In the genomic region with DNA sequence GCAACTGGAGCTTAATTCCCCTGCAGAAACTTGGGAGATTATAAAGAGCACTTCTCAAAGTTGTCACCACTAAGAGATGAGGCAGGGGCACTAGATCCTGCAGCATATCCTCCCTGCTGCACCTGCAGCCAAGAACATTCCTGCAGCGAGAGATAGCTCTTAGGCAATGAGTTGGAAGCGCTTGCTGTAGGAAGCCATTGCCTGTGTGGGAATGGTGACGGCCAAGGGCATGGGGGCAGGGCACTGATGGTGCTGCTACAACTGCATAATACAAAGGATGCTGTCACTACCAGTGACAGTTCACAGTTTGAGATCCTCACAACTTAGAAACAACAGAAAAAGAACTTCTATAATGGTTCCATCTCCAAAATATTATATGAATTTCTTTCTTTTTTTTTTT, we compare ENCODE assay signal across 18 cellular contexts.
A peak's percentile ranks its signal among the peaks of the same experiment; 100 is the strongest.
DNase-seq lines count a peak whose midpoint lies in the region; ATAC-seq and TF ChIP-seq lines count a peak whose summit lies in the region.
"Had no signal": no experiment of that assay in that cellular context is flagged by ENCODE, and none has a peak within 500 bp of the region (broad histone marks: within the 10 kb centered on the region; RNA-seq: fewer than 3 reads in every experiment).

No MANE protein-coding gene starts in this region.

- H3K27ac ChIP-seq in A673 (ENCODE audit: low read depth, low read length, poor library complexity, severe bottlenecking) (peak overlapping the region; percentile 51), SK-N-MC (peak overlapping the region; percentile 79), left ventricle myocardium inferior (replicated peaks) (peak overlapping the region; percentile 71)
- H3K27ac ChIP-seq: A549; BLaER1 treated with 17β-estradiol and CSF1 and Interleukin-3, amounts not matched to agents 10 nM and 100 nM had no signal

- H3K4me3 ChIP-seq in A673 (ENCODE audit: low read depth, low read length, poor library complexity, severe bottlenecking) (no peak overlapping the region), SK-N-MC (peak overlapping the region; percentile 61), left ventricle myocardium inferior (no peak overlapping the region)
- H3K4me3 ChIP-seq: A549; BLaER1 treated with 17β-estradiol and CSF1 and Interleukin-3, amounts not matched to agents 10 nM and 100 nM had no signal

- CTCF ChIA-PET in A673 (lab: Charles Lee): interaction anchor here (2.5 kb wide), 1 partner anchor 11 kb away, joined by 10 read pairs; no protein-coding TSS in a partner anchor

- H3K27ac Mint-ChIP-seq in progenitor cell of endocrine pancreas: no peak overlapping the region

- no peaks in the 10 kb centered on the region for H3K9me3 ChIP-seq in A673 (ENCODE audit: low read depth, low read length, poor library complexity, severe bottlenecking)
- H3K9me3 ChIP-seq in SK-N-MC (ENCODE audit: low read depth, low read length): no peaks in the 10 kb centered on the region
- no peaks in the 10 kb centered on the region for H3K9me3 ChIP-seq in left ventricle myocardium inferior (replicated peaks)
- H3K9me3 ChIP-seq: A549; BLaER1 treated with 17β-estradiol and CSF1 and Interleukin-3, amounts not matched to agents 10 nM and 100 nM had no signal

- H3K4me3 Mint-ChIP-seq in progenitor cell of endocrine pancreas (ENCODE audit: low read depth): no peak overlapping the region
- H3K4me3 Mint-ChIP-seq: CD8-positive, alpha-beta T cell had no signal

- no TSS peak for BruUV-seq in A673 (replicated peaks; lab: Mats Ljungman, UMichigan)

- H3K27me3 Mint-ChIP-seq in progenitor cell of endocrine pancreas: no peaks in the 10 kb centered on the region

- H3K27me3 ChIP-seq in A673 (replicated peaks; ENCODE audit: insufficient read depth, low read depth, low read length, poor library complexity): no peaks in the 10 kb centered on the region
- no peaks in the 10 kb centered on the region for H3K27me3 ChIP-seq in left ventricle myocardium inferior (ENCODE audit: low read depth)
- H3K27me3 ChIP-seq: BLaER1 treated with 17β-estradiol and CSF1 and Interleukin-3, amounts not matched to agents 10 nM and 100 nM had no signal

- peaks cover 2% of the 10 kb centered on the region for H3K4me1 Mint-ChIP-seq in progenitor cell of endocrine pancreas (ENCODE audit: low read depth)

- DNase-seq in A673 (ENCODE audit: low spot score) (no peak), SK-N-MC (ENCODE audit: low read depth, low spot score) (no peak), left ventricle myocardium inferior (peak; percentile 66), nucleus accumbens (lab: John Stamatoyannopoulos, UW) (peak in 33 of 56 donors; percentile 9 to 71 (median 33)), left colon (no peak), progenitor cell of endocrine pancreas (ENCODE audit: low spot score, unreplicated experiment) (no peak)
- DNase-seq: Calu3; CD8-positive, alpha-beta T cell; DMS53; KG1; NCI-H1105 treated with DMSO at 0.1 percent for 48 hours; NCI-H1694 treated with DMSO at 0.1 percent for 48 hours; NCI-H2107; NCI-H510A; NCI-H774 had no signal

- intact Hi-C loops in A673 (cut with micrococcal nuclease; ENCODE audit: unreplicated experiment) (no loop called here), left ventricle myocardium inferior (cut with micrococcal nuclease) (no loop called here), left colon (cut with DNase I, micrococcal nuclease) (no loop called here)

- peaks cover 3% of the 10 kb centered on the region for H3K36me3 Mint-ChIP-seq in progenitor cell of endocrine pancreas (ENCODE audit: insufficient read depth)

- H3K4me1 ChIP-seq in A673 (ENCODE audit: insufficient read depth, low read length, poor library complexity, severe bottlenecking) (peaks cover 20% of the 10 kb centered on the region), left ventricle myocardium inferior (peaks cover 31% of the 10 kb centered on the region)
- H3K4me1 ChIP-seq: A549 had no signal

- no peak overlapping the region for H3K9ac ChIP-seq in SK-N-MC (ENCODE audit: insufficient read length)
- H3K9ac ChIP-seq: BLaER1 treated with 17β-estradiol and CSF1 and Interleukin-3, amounts not matched to agents 10 nM and 100 nM had no signal

- POLR2A ChIA-PET in A673 (lab: Charles Lee; ENCODE audit: low non-redundant PET): interaction anchor here (0.6 kb wide), 1 partner anchor 370 kb away, joined by 10 read pairs; no protein-coding TSS in a partner anchor

- TF ChIP-seq CTCF in A673 (conservative IDR thresholded peaks at IDR 0.05; ENCODE audit: low read depth, low read length) (no peak), left ventricle myocardium inferior (IDR thresholded peaks at IDR 0.05; ENCODE audit: borderline replicate concordance) (no peak), progenitor cell of endocrine pancreas (IDR thresholded peaks at IDR 0.05; ENCODE audit: unreplicated experiment) (no peak)

- no peaks in the 10 kb centered on the region for H3K36me3 ChIP-seq in A673 (ENCODE audit: insufficient read depth, low read length, poor library complexity, severe bottlenecking)
- H3K36me3 ChIP-seq in SK-N-MC (ENCODE audit: insufficient read depth, low read length): no peaks in the 10 kb centered on the region; the same call in 1 of the 2 replicates
- H3K36me3 ChIP-seq in left ventricle myocardium inferior: peaks cover 8% of the 10 kb centered on the region

- no peak for ATAC-seq in GM21390 (IDR thresholded peaks at IDR 0.05; ENCODE audit: unreplicated experiment)
- no peak for ATAC-seq in left colon
- ATAC-seq: A549; CD8-positive, alpha-beta T cell had no signal

- H3K9me3 Mint-ChIP-seq in progenitor cell of endocrine pancreas (ENCODE audit: low read depth): no peaks in the 10 kb centered on the region
- H3K9me3 Mint-ChIP-seq: CD8-positive, alpha-beta T cell had no signal

Comparison
In these comparisons a context has a peak if more than half of its experiments do, and no peak if none do; other contexts are left out.
1. DNase-seq: peak in left ventricle myocardium inferior (single experiment) and nucleus accumbens (33 of 56); none in A673 (single experiment), SK-N-MC (single experiment), left colon (0 of 2) and progenitor cell of endocrine pancreas (single experiment).
2. Peak in every context shown above with its lines, with median percentiles within 50 percentile points of each other: H3K27ac ChIP-seq.